ENCODE assay signal across 1 cellular context in the genomic region with DNA sequence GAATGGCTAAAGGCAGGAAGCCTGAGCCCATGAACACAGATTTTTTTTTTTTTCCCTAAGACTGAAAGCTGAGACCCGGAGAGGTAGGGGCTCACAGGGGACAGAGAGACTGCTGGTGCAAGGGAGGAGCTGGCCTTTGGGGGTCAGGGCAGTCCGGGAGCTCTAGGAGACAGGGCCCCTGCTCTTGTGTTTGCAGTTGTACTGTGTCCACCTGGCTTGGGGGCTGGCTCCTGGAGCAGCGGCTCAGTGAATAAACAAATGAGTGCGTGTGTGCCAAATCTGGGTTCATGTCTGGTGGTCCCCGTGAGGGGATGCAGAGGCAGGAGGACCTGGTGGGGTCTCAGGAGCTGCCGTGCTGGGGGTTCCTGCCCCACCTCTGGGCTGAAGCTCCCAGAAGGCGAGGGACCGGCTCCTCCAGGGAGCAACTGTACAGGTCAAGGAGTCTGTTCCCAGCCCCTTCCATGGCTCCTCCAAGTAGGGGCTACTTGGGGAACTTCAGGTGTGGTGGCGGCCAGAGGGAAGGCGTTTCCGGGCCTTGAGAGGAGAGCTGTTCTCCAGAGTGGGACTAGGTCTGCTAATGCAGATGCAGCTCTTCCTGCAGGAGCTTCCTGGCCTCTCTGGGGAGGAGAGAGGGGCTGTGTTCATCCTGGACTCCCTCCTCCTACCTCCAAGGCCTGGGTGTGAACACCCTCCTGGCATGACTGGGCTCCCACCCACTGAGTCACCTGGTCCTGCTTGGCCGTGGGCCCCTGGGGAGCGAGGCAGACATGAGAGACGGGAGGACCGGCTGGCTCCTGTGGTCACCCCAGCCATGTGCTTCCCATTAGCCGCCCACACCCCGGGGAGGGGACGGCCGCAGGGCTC.
TF ChIP-seq lines count a peak whose summit lies in the region.

No MANE protein-coding gene starts in this region.

TF ChIP-seq in K562, 482 proteins besides CTCF, POLR2A, EP300 and RAD21 (continues in another document):
- TF ChIP-seq, protein P1, sequence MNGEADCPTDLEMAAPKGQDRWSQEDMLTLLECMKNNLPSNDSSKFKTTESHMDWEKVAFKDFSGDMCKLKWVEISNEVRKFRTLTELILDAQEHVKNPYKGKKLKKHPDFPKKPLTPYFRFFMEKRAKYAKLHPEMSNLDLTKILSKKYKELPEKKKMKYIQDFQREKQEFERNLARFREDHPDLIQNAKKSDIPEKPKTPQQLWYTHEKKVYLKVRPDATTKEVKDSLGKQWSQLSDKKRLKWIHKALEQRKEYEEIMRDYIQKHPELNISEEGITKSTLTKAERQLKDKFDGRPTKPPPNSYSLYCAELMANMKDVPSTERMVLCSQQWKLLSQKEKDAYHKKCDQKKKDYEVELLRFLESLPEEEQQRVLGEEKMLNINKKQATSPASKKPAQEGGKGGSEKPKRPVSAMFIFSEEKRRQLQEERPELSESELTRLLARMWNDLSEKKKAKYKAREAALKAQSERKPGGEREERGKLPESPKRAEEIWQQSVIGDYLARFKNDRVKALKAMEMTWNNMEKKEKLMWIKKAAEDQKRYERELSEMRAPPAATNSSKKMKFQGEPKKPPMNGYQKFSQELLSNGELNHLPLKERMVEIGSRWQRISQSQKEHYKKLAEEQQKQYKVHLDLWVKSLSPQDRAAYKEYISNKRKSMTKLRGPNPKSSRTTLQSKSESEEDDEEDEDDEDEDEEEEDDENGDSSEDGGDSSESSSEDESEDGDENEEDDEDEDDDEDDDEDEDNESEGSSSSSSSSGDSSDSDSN (IDR thresholded peaks at IDR 0.05; ENCODE audit: borderline replicate concordance in 1 of 2, low read depth in 2 of 2, low read length in 2 of 2) = no peak
- TF ChIP-seq HLTF (IDR thresholded peaks at IDR 0.05) (no peak), EP400 (IDR thresholded peaks at IDR 0.05) (peak; percentile 71), ZNF121 (CRISPR knock-in tag; conservative IDR thresholded peaks at IDR 0.05) (no peak), ZNF583 (CRISPR knock-in tag; IDR thresholded peaks at IDR 0.05) (peak; percentile 57; the same call in 1 of the 2 replicates), ZNF134 (CRISPR knock-in tag; conservative IDR thresholded peaks at IDR 0.05) (peak; percentile 32; the same call in 1 of the 2 replicates), TOE1 (IDR thresholded peaks at IDR 0.05; ENCODE audit: borderline replicate concordance) (no peak), TOE1 (CRISPR knock-in tag; IDR thresholded peaks at IDR 0.05; ENCODE audit: borderline replicate concordance, low read depth) (no peak), POLR2G (IDR thresholded peaks at IDR 0.05; ENCODE audit: low read depth, low read length) (peak; percentile 76), SRSF1 (IDR thresholded peaks at IDR 0.05; ENCODE audit: low read depth, low read length) (no peak), HIVEP1 (CRISPR knock-in tag; IDR thresholded peaks at IDR 0.05) (0 out of 2 replicates have a peak, but pooled peaks have one; percentile 62), SETDB1 (IDR thresholded peaks at IDR 0.05; ENCODE audit: low read length) (no peak), TCFL5 (CRISPR knock-in tag; conservative IDR thresholded peaks at IDR 0.05) (no peak), CBX1 (IDR thresholded peaks at IDR 0.05; ENCODE audit: low read depth) (0 out of 2 replicates have a peak, but pooled peaks have one; percentile 11), ZFX (CRISPR knock-in tag; IDR thresholded peaks at IDR 0.05) (peak; percentile 39; the same call in 1 of the 2 replicates), ZNF263 (CRISPR knock-in tag; IDR thresholded peaks at IDR 0.05; ENCODE audit: borderline replicate concordance) (peak; percentile 63; the same call in 1 of the 2 replicates), MCM7 (IDR thresholded peaks at IDR 0.05) (no peak), TAL1 (IDR thresholded peaks at IDR 0.05) (no peak), TFAM (CRISPR knock-in tag; conservative IDR thresholded peaks at IDR 0.05) (no peak), MYC (IDR thresholded peaks at IDR 0.05; ENCODE audit: low read depth, low read length) (peak; percentile 96), MYC (CRISPR knock-in tag; IDR thresholded peaks at IDR 0.05; ENCODE audit: borderline replicate concordance, low read depth) (peak; percentile 69; the same call in 1 of the 2 replicates), DMBX1 (CRISPR knock-in tag; IDR thresholded peaks at IDR 0.05; ENCODE audit: borderline replicate concordance) (peak; percentile 66), ZNF77 (CRISPR knock-in tag; IDR thresholded peaks at IDR 0.05) (no peak), DDX20 (tag; IDR thresholded peaks at IDR 0.05; ENCODE audit: low read depth) (no peak), ESRRA (IDR thresholded peaks at IDR 0.05; ENCODE audit: borderline replicate concordance, low read depth) (peak; percentile 42; the same call in 1 of the 2 replicates), GABPA (tag; conservative IDR thresholded peaks at IDR 0.05; ENCODE audit: low read depth) (0 out of 2 replicates have a peak, but pooled peaks have one; percentile 27), NR3C1 (CRISPR knock-in tag; IDR thresholded peaks at IDR 0.05) (no peak), C11orf30 (IDR thresholded peaks at IDR 0.05; ENCODE audit: low read depth) (no peak), ZNF696 (CRISPR knock-in tag; conservative IDR thresholded peaks at IDR 0.05) (no peak)
- TF ChIP-seq, protein P2, sequence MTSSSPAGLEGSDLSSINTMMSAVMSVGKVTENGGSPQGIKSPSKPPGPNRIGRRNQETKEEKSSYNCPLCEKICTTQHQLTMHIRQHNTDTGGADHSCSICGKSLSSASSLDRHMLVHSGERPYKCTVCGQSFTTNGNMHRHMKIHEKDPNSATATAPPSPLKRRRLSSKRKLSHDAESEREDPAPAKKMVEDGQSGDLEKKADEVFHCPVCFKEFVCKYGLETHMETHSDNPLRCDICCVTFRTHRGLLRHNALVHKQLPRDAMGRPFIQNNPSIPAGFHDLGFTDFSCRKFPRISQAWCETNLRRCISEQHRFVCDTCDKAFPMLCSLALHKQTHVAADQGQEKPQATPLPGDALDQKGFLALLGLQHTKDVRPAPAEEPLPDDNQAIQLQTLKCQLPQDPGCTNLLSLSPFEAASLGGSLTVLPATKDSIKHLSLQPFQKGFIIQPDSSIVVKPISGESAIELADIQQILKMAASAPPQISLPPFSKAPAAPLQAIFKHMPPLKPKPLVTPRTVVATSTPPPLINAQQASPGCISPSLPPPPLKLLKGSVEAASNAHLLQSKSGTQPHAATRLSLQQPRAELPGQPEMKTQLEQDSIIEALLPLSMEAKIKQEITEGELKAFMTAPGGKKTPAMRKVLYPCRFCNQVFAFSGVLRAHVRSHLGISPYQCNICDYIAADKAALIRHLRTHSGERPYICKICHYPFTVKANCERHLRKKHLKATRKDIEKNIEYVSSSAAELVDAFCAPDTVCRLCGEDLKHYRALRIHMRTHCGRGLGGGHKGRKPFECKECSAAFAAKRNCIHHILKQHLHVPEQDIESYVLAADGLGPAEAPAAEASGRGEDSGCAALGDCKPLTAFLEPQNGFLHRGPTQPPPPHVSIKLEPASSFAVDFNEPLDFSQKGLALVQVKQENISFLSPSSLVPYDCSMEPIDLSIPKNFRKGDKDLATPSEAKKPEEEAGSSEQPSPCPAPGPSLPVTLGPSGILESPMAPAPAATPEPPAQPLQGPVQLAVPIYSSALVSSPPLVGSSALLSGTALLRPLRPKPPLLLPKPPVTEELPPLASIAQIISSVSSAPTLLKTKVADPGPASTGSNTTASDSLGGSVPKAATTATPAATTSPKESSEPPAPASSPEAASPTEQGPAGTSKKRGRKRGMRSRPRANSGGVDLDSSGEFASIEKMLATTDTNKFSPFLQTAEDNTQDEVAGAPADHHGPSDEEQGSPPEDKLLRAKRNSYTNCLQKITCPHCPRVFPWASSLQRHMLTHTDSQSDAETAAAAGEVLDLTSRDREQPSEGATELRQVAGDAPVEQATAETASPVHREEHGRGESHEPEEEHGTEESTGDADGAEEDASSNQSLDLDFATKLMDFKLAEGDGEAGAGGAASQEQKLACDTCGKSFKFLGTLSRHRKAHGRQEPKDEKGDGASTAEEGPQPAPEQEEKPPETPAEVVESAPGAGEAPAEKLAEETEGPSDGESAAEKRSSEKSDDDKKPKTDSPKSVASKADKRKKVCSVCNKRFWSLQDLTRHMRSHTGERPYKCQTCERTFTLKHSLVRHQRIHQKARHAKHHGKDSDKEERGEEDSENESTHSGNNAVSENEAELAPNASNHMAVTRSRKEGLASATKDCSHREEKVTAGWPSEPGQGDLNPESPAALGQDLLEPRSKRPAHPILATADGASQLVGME (CRISPR knock-in tag; IDR thresholded peaks at IDR 0.05) = peak; percentile 37; the same call in 1 of the 2 replicates
- TF ChIP-seq, protein P3, sequence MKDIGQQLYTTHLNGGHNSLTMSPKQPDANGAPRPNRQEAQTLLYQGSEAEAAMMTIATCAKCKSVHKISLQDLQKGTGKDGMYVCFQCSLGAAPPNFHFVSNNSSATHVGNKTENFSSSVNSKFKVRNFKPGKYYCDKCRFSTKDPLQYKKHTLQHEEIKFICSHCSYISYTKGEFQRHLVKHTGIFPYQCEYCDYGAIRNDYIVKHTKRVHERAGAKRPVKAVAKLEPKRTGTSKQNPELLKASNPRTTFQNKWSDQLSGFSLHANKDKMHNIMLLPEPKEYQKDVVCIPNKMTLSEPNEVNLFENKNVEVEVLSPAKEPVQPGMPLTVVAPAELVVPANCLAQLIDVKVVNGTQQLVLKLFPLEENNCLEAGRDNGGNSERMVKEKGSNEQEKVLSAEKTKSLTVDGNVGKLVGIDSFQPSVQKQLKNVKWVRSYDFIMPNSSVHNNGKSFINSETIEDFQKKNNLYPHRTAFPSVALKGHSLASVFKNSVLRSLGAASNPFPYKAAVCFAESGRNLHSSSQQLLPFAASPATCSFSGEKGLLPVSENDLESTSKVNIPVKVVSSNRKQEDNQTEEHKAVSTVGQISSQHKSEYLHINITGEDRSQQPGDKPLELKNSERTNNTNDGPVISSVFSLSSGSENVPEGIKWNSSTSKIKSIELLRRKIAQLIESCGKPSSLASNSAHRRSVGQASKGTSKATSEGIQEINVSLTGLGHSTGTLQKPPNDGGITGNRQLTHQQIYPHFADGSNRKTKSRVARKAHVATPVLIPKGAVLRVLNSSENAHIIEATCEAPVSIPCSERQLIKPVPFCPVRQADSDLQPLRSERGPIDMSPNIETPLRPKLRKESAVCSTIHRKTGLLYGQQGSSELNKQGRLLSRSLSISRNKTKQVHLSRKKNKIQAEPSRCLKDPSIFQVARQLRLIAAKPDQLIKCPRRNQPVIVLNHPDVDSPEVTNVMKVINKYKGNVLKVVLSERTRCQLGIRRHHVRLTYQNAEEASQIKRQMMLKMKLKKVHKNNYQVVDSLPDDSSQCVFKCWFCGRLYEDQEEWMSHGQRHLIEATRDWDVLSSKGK (CRISPR knock-in tag; IDR thresholded peaks at IDR 0.05) = no peak
- TF ChIP-seq, protein P4, sequence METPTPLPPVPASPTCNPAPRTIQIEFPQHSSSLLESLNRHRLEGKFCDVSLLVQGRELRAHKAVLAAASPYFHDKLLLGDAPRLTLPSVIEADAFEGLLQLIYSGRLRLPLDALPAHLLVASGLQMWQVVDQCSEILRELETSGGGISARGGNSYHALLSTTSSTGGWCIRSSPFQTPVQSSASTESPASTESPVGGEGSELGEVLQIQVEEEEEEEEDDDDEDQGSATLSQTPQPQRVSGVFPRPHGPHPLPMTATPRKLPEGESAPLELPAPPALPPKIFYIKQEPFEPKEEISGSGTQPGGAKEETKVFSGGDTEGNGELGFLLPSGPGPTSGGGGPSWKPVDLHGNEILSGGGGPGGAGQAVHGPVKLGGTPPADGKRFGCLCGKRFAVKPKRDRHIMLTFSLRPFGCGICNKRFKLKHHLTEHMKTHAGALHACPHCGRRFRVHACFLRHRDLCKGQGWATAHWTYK (CRISPR knock-in tag; IDR thresholded peaks at IDR 0.05) = peak; percentile 33; the same call in 1 of the 2 replicates
- TF ChIP-seq, protein P5, sequence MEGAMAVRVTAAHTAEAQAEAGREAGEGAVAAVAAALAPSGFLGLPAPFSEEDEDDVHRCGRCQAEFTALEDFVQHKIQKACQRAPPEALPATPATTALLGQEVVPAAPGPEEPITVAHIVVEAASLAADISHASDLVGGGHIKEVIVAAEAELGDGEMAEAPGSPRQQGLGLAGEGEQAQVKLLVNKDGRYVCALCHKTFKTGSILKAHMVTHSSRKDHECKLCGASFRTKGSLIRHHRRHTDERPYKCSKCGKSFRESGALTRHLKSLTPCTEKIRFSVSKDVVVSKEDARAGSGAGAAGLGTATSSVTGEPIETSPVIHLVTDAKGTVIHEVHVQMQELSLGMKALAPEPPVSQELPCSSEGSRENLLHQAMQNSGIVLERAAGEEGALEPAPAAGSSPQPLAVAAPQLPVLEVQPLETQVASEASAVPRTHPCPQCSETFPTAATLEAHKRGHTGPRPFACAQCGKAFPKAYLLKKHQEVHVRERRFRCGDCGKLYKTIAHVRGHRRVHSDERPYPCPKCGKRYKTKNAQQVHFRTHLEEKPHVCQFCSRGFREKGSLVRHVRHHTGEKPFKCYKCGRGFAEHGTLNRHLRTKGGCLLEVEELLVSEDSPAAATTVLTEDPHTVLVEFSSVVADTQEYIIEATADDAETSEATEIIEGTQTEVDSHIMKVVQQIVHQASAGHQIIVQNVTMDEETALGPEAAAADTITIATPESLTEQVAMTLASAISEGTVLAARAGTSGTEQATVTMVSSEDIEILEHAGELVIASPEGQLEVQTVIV (CRISPR knock-in tag; IDR thresholded peaks at IDR 0.05; ENCODE audit: borderline replicate concordance) = no peak
- TF ChIP-seq, protein P6, sequence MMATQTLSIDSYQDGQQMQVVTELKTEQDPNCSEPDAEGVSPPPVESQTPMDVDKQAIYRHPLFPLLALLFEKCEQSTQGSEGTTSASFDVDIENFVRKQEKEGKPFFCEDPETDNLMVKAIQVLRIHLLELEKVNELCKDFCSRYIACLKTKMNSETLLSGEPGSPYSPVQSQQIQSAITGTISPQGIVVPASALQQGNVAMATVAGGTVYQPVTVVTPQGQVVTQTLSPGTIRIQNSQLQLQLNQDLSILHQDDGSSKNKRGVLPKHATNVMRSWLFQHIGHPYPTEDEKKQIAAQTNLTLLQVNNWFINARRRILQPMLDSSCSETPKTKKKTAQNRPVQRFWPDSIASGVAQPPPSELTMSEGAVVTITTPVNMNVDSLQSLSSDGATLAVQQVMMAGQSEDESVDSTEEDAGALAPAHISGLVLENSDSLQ (IDR thresholded peaks at IDR 0.05) = no peak
- TF ChIP-seq, protein P7, sequence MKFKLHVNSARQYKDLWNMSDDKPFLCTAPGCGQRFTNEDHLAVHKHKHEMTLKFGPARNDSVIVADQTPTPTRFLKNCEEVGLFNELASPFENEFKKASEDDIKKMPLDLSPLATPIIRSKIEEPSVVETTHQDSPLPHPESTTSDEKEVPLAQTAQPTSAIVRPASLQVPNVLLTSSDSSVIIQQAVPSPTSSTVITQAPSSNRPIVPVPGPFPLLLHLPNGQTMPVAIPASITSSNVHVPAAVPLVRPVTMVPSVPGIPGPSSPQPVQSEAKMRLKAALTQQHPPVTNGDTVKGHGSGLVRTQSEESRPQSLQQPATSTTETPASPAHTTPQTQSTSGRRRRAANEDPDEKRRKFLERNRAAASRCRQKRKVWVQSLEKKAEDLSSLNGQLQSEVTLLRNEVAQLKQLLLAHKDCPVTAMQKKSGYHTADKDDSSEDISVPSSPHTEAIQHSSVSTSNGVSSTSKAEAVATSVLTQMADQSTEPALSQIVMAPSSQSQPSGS (CRISPR knock-in tag; IDR thresholded peaks at IDR 0.05) = no peak
- TF ChIP-seq, protein P8, sequence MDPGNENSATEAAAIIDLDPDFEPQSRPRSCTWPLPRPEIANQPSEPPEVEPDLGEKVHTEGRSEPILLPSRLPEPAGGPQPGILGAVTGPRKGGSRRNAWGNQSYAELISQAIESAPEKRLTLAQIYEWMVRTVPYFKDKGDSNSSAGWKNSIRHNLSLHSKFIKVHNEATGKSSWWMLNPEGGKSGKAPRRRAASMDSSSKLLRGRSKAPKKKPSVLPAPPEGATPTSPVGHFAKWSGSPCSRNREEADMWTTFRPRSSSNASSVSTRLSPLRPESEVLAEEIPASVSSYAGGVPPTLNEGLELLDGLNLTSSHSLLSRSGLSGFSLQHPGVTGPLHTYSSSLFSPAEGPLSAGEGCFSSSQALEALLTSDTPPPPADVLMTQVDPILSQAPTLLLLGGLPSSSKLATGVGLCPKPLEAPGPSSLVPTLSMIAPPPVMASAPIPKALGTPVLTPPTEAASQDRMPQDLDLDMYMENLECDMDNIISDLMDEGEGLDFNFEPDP (CRISPR knock-in tag; IDR thresholded peaks at IDR 0.05) = no peak
